ENCODE assay signal across 8 cellular contexts in the genomic region with DNA sequence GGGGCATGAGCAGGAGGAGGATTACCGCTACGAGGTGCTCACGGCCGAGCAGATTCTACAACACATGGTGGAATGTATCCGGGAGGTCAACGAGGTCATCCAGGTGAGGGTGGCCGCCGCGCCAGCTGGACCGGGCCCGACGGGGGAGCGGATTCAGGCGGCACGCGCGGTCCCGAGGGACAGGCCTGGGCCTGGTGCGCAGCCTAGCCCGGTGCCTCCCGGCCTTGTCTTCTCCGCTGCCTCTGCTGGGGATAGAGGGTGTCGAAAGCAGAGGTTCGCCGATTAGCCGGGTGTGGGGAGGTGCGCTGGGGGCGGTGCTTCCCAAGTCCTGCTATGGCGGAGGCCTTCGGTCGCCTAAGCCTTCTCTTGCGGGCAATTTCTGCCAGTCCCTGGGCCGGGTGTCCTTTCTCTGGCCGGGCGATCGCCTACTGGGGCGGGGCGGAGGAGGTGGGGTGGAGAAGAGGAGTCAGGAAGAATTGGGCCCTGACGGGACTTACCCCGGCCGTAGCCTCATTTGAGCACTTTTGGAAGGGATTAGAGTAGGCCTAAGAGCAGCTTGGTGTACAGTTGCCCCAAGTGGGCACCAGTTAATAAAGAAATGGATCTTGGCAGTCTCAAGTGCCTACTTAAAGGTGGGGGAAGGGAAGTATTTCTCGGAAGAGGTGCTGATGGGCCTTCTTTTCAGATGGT. TPM values are rescaled to one million over a fixed set of nuclear protein-coding genes. Genes with fewer than 3 reads are reported as not detected.
A peak's percentile ranks its signal among the peaks of the same experiment; 100 is the strongest.
DNase-seq lines count a peak whose midpoint lies in the region; ATAC-seq and TF ChIP-seq lines count a peak whose summit lies in the region.

No MANE protein-coding gene starts in this region.

- H3K4me3 ChIP-seq in Jurkat, Clone E6-1 (ENCODE audit: low read length): peak overlapping the region; percentile 90
- H3K4me3 ChIP-seq in foreskin fibroblast (ENCODE audit: low read depth in 1 of 2, low read length in 2 of 2) (peak overlapping the region; percentile 68 to 69), neural progenitor cell (peak overlapping the region; percentile 88)

- peaks cover 10% of the 10 kb centered on the region for H3F3A ChIP-seq in neural progenitor cell (ENCODE audit: low read depth)

- H3K9me3 ChIP-seq in neural progenitor cell (ENCODE audit: low read depth): no peaks in the 10 kb centered on the region

- H3K9me3 Mint-ChIP-seq in neural progenitor cell: peaks cover 3% of the 10 kb centered on the region

- no peaks in the 10 kb centered on the region for H3K27me3 ChIP-seq in neural progenitor cell

- H3K79me2 ChIP-seq in neural progenitor cell (ENCODE audit: low read depth): peaks cover 69% of the 10 kb centered on the region

- H4K20me1 ChIP-seq in neural progenitor cell (ENCODE audit: low read depth): peaks cover 56% of the 10 kb centered on the region

- peak overlapping the region; percentile 95 for H3K9ac ChIP-seq in neural progenitor cell

- DNase-seq in DMS 273 treated with DMSO at 0.1 percent for 48 hours (lab: John Stamatoyannopoulos, UW) (peak; percentile 38), foreskin fibroblast (peak; percentile 69 to 88), neural progenitor cell (ENCODE audit: low spot score) (peak; percentile 84), stromal cell of bone marrow (ENCODE audit: low read depth) (peak; percentile 55)
- peak; percentile 66 for DNase-seq in Jurkat, Clone E6-1 (ENCODE audit: low read depth, low spot score)
- peak; percentile 94 for DNase-seq in activated effector memory CD4-positive, alpha-beta T cell treated with anti-CD3 and anti-CD28 coated beads, Interleukin-2, amount 50 U/mL, for 16 hours

- H3K4me2 ChIP-seq in neural progenitor cell: peak overlapping the region; percentile 93

- H3K4me1 ChIP-seq in neural progenitor cell: peaks cover 16% of the 10 kb centered on the region

- H3K36me3 Mint-ChIP-seq in neural progenitor cell: peaks cover 30% of the 10 kb centered on the region

- TF ChIP-seq POLR2A in Raji (IDR thresholded peaks at IDR 0.05; ENCODE audit: insufficient read depth, low read depth, low read length): peak; percentile 65

- no peak overlapping the region for H2AFZ ChIP-seq in neural progenitor cell (replicated peaks)

- peak overlapping the region; percentile 98 for H3K4me3 Mint-ChIP-seq in neural progenitor cell

- peaks cover 26% of the 10 kb centered on the region for H3K4me1 Mint-ChIP-seq in neural progenitor cell

- H3K27ac ChIP-seq in neural progenitor cell: peak overlapping the region; percentile 95

- ATAC-seq in GM21529 (IDR thresholded peaks at IDR 0.05; ENCODE audit: unreplicated experiment): peak; percentile 43

- peaks cover 16% of the 10 kb centered on the region for H3K36me3 ChIP-seq in neural progenitor cell

- H3K27me3 Mint-ChIP-seq in neural progenitor cell (ENCODE audit: insufficient read depth, low read depth): no peaks in the 10 kb centered on the region

- TF ChIP-seq CTCF in foreskin fibroblast (IDR thresholded peaks at IDR 0.05; ENCODE audit: low read depth, low read length): no peak
- TF ChIP-seq CTCF in neural progenitor cell (IDR thresholded peaks at IDR 0.05): no peak

- peak overlapping the region; percentile 90 for H3K27ac Mint-ChIP-seq in neural progenitor cell

RNA-seq across cellular contexts. Expression of gene ARIH1, which starts 0.9 kb away (rescaled TPM):
- polyA plus RNA-seq in Jurkat, Clone E6-1 (2012; ENCODE audit: insufficient read depth, insufficient read length): 141 TPM
- 53.5 and 68.0 TPM in 2 replicates for total RNA-seq in neural progenitor cell (ENCODE audit: low replicate concordance)

Comparison
In these comparisons a context has a peak if more than half of its experiments do, and no peak if none do; other contexts are left out.
1. Peak in every context shown above with its lines: DNase-seq, ATAC-seq, H3K4me3 ChIP-seq and H3K27ac ChIP-seq.
2. DNase-seq: peak in every context shown above with its lines; median percentile 94 in activated effector memory CD4-positive, alpha-beta T cell treated with anti-CD3 and anti-CD28 coated beads, Interleukin-2, amount 50 U/mL, for 16 hours; 84 in neural progenitor cell; 78 in foreskin fibroblast; 66 in Jurkat, Clone E6-1; 55 in stromal cell of bone marrow; 38 in DMS 273 treated with DMSO at 0.1 percent for 48 hours.